In the genomic region with DNA sequence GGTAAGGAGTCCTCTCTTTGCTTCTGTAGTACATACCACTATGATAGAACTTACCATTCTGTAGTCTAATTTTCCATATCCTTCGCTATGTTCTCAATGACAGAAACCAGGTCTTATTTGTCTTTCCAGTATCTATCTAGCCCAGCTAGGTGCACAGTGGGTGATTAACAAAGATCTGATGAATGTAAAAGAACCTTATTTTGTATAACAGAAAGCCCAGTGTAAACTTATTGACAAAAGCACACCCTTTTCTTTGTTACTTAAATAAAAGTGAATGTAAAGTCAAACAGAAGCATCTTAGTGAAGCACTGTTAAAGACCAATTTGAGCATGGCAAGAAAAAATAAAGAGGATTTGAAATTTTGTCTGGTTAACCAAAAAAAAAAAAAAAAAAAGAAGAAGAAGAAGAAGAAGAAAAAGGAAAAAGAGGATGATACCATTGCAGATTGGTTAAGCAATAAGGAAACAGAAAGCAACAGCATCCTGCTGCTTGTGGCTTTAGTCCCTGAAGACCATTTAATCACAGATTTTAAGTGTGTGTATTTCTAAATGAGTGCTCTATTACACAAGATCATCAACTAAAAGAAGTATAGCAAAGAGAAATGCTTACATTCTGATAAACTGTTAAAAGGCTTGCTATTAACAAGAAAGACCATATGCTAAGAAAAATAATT, we compare ENCODE assay signal across 9 cellular contexts. TPM values are rescaled to one million over a fixed set of nuclear protein-coding genes. Genes with fewer than 3 reads are reported as not detected.
DNase-seq lines count a peak whose midpoint lies in the region; ATAC-seq and TF ChIP-seq lines count a peak whose summit lies in the region.
"Had no signal": no experiment of that assay in that cellular context is flagged by ENCODE, and none has a peak within 500 bp of the region (broad histone marks: within the 10 kb centered on the region; RNA-seq: fewer than 3 reads in every experiment).

No MANE protein-coding gene starts in this region.

- no peaks in the 10 kb centered on the region for H3K9me2 ChIP-seq in Loucy (replicated peaks; ENCODE audit: low read depth, low read length)

- H3K4me1 Mint-ChIP-seq in CD14-positive monocyte (peaks cover 67% of the 10 kb centered on the region), type B pancreatic cell (ENCODE audit: unreplicated experiment) (peaks cover 14% of the 10 kb centered on the region)

- no peak overlapping the region for H3K27ac ChIP-seq in effector memory CD4-positive, alpha-beta T cell (ENCODE audit: insufficient read depth, low read length, poor library complexity, severe bottlenecking)

- no peaks in the 10 kb centered on the region for H3K36me3 ChIP-seq in Loucy (ENCODE audit: insufficient read depth, low read length)
- H3K36me3 ChIP-seq in effector memory CD4-positive, alpha-beta T cell (ENCODE audit: control insufficient read depth, insufficient read depth, low read length), result no peaks in the 10 kb centered on the region

- H3K4me3 ChIP-seq in Loucy (ENCODE audit: low read length, poor library complexity, severe bottlenecking), result peak overlapping the region; percentile 4
- no peak overlapping the region for H3K4me3 ChIP-seq in fibroblast of pulmonary artery (replicated peaks; ENCODE audit: low read depth, low read length)
- no peak overlapping the region for H3K4me3 ChIP-seq in effector memory CD4-positive, alpha-beta T cell (ENCODE audit: insufficient read depth, low read depth, low read length, poor library complexity, severe bottlenecking)

- TF ChIP-seq CTCF in CD14-positive monocyte (IDR thresholded peaks at IDR 0.05) (no peak), Loucy (conservative IDR thresholded peaks at IDR 0.05; ENCODE audit: low read length) (no peak), fibroblast of pulmonary artery (IDR thresholded peaks at IDR 0.05; ENCODE audit: low read length, missing control alignments) (no peak), type B pancreatic cell (conservative IDR thresholded peaks at IDR 0.05) (no peak)

- H3K9me3 Mint-ChIP-seq in CD14-positive monocyte, result no peaks in the 10 kb centered on the region
- H3K9me3 Mint-ChIP-seq in type B pancreatic cell, result no peaks in the 10 kb centered on the region

- H2AFZ ChIP-seq in Loucy (ENCODE audit: low read length), result no peak overlapping the region

- peak; percentile 45 for ATAC-seq in GM21515 (IDR thresholded peaks at IDR 0.05; ENCODE audit: unreplicated experiment)
- ATAC-seq in left lobe of liver, result no peak

- H3K9me3 ChIP-seq in Loucy (ENCODE audit: insufficient read depth, low read depth, low read length), result no peaks in the 10 kb centered on the region
- no peaks in the 10 kb centered on the region for H3K9me3 ChIP-seq in effector memory CD4-positive, alpha-beta T cell (ENCODE audit: control insufficient read depth, low read length)

- no peak overlapping the region for H3K9ac ChIP-seq in Loucy (ENCODE audit: low read depth, low read length, poor library complexity, severe bottlenecking)

- DNase-seq in CD14-positive monocyte (ENCODE audit: low spot score) (no peak), fibroblast of pulmonary artery (ENCODE audit: low read depth) (peak; percentile 41), left lobe of liver (ENCODE audit: low spot score) (no peak), type B pancreatic cell (ENCODE audit: extremely low spot score, unreplicated experiment) (no peak), RKO (ENCODE audit: low spot score) (no peak)
- DNase-seq in effector memory CD4-positive, alpha-beta T cell, result no peak
- DNase-seq: NCI-H1105 had no signal

- peak overlapping the region; percentile 18 for H3K4me2 ChIP-seq in Loucy (ENCODE audit: low read depth, low read length, poor library complexity, severe bottlenecking)

- H3K27ac Mint-ChIP-seq in CD14-positive monocyte (peak overlapping the region; percentile 82 to 93 (median 89)), type B pancreatic cell (no peak overlapping the region)

- no peaks in the 10 kb centered on the region for H4K20me1 ChIP-seq in Loucy (ENCODE audit: insufficient read depth, low read length, poor library complexity, severe bottlenecking)

- H3K36me3 Mint-ChIP-seq in CD14-positive monocyte (peaks cover 22 to 33% of the 10 kb centered on the region in 2 donors), type B pancreatic cell (no peaks in the 10 kb centered on the region)

- peaks cover 41% of the 10 kb centered on the region for H3K4me1 ChIP-seq in Loucy (ENCODE audit: insufficient read depth, low read length, poor library complexity, severe bottlenecking)
- H3K4me1 ChIP-seq in effector memory CD4-positive, alpha-beta T cell (ENCODE audit: control insufficient read depth, insufficient read depth, low read length, poor library complexity, severe bottlenecking), result no peaks in the 10 kb centered on the region

- H3K4me3 Mint-ChIP-seq in CD14-positive monocyte (peak overlapping the region; percentile 42 to 75), type B pancreatic cell (no peak overlapping the region)

- no peaks in the 10 kb centered on the region for H3K27me3 ChIP-seq in Loucy (ENCODE audit: insufficient read depth, low read length, poor library complexity, severe bottlenecking)
- no peaks in the 10 kb centered on the region for H3K27me3 ChIP-seq in effector memory CD4-positive, alpha-beta T cell (replicated peaks; ENCODE audit: control insufficient read depth, insufficient read depth, low read length, poor library complexity, severe bottlenecking)

- no peaks in the 10 kb centered on the region for H3K27me3 Mint-ChIP-seq in CD14-positive monocyte (ENCODE audit: low read depth in 3 of 3)
- H3K27me3 Mint-ChIP-seq in type B pancreatic cell, result no peaks in the 10 kb centered on the region

- intact Hi-C loops in CD14-positive monocyte (cut with micrococcal nuclease), result no loop called here

- H3K79me2 ChIP-seq in Loucy (ENCODE audit: insufficient read depth, low read length), result no peaks in the 10 kb centered on the region

- H3F3A ChIP-seq in Loucy (ENCODE audit: low read depth), result no peaks in the 10 kb centered on the region

RNA-seq across cellular contexts. Expression of a gene that starts 21.2 kb away (rescaled TPM):
- polyA plus RNA-seq in CD14-positive monocyte, result 10 to 100 TPM; 89.7 to 92.8 TPM
- total RNA-seq in left lobe of liver (26.4 TPM), type B pancreatic cell (ENCODE audit: low replicate concordance) (14.7 and 17.4 TPM in 2 replicates)
